In genomic region chr14:44795725-44796124, GRCh38 we compare ENCODE assay signal across 25 cellular contexts.
DNase-seq lines count a peak whose midpoint lies in the region; ATAC-seq, FAIRE-seq and TF ChIP-seq lines count a peak whose summit lies in the region.
"Had no signal": no experiment of that assay in that cellular context is flagged by ENCODE, and none has a peak within 500 bp of the region (broad histone marks: within the 10 kb centered on the region; RNA-seq: fewer than 3 reads in every experiment).

No MANE protein-coding gene starts in this region.

- peak; percentile 72 for ATAC-seq in WTC11
- ATAC-seq: activated CD8-positive, alpha-beta T cell treated with anti-CD3 and anti-CD28 coated beads for 36 hours; activated naive CD4-positive, alpha-beta T cell treated with anti-CD3 and anti-CD28 coated beads, Interleukin-2, amount 50 U/mL, for 72 hours; stimulated activated naive CD8-positive, alpha-beta T cell treated with anti-CD3 and anti-CD28 coated beads, Interleukin-15, Interleukin-2, amounts not matched to agents 100 U/mL and 50 U/mL, for 24 hours had no signal

- H3K79me2 ChIP-seq in H9 (ENCODE audit: insufficient read depth, low read length) (no peaks in the 10 kb centered on the region), mesendoderm (ENCODE audit: control insufficient read depth, insufficient read depth, low read length) (no peaks in the 10 kb centered on the region)

- H3K9me3 ChIP-seq in H9 (ENCODE audit: control insufficient read depth, low read depth, low read length): no peaks in the 10 kb centered on the region
- H3K9me3 ChIP-seq: BLaER1, esophagus muscularis mucosa, thyroid gland had no signal

- H3K4me1 Mint-ChIP-seq in Calu3 (ENCODE audit: low read depth, unreplicated experiment) (no peaks in the 10 kb centered on the region), H9 (no peaks in the 10 kb centered on the region; a peak in 1 of 4 replicates), WTC11 (peaks cover 3% of the 10 kb centered on the region; the same call in 1 of the 2 replicates)

- H3K18ac ChIP-seq in H9 (ENCODE audit: insufficient read length, low read depth, low read length) (no peak overlapping the region), mesendoderm (ENCODE audit: low read length) (no peak overlapping the region)

- H3K27ac ChIP-seq in H9 (ENCODE audit: insufficient read length, low read depth, low read length) (no peak overlapping the region), mesendoderm (ENCODE audit: low read depth, low read length) (no peak overlapping the region)
- H3K27ac ChIP-seq: BLaER1, cardiac muscle cell, esophagus muscularis mucosa, thyroid gland had no signal

- WGBS in H9 (ENCODE audit: extremely low coverage, insufficient read length, low lambda C conversion rate): no CpG with 5 or more reads among the region's 1 CpG
- no CpG with 5 or more reads among the region's 1 CpG for WGBS in mesendoderm (ENCODE audit: extremely low coverage, insufficient coverage, low lambda C conversion rate)

- H3K36me3 Mint-ChIP-seq in Calu3 (ENCODE audit: insufficient read depth, unreplicated experiment) (no peaks in the 10 kb centered on the region), H9 (ENCODE audit: insufficient read depth in 1 of 3, low read depth in 3 of 3) (peaks cover 0 to 4% (median 0%) of the 10 kb centered on the region in 3 experiments; a peak in 1 of 7 replicates), WTC11 (peaks cover 5% of the 10 kb centered on the region; the same call in 1 of the 2 replicates)
- H3K36me3 Mint-ChIP-seq: activated naive CD4-positive, alpha-beta T cell treated with anti-CD3 and anti-CD28 coated beads, Interleukin-2, amount 50 U/mL, for 72 hours had no signal

- no peak overlapping the region for H4K91ac ChIP-seq in H9 (ENCODE audit: insufficient read length, low read depth, low read length)

- no peaks in the 10 kb centered on the region for H3K9me3 Mint-ChIP-seq in Calu3 (ENCODE audit: low read depth, unreplicated experiment)
- peaks cover 3 to 9% of the 10 kb centered on the region in 2 experiments; a peak in 4 of 5 replicates for H3K9me3 Mint-ChIP-seq in H9
- H3K9me3 Mint-ChIP-seq in WTC11: peaks cover 14% of the 10 kb centered on the region
- H3K9me3 Mint-ChIP-seq: activated CD8-positive, alpha-beta T cell treated with anti-CD3 and anti-CD28 coated beads for 36 hours; activated naive CD4-positive, alpha-beta T cell treated with anti-CD3 and anti-CD28 coated beads, Interleukin-2, amount 50 U/mL, for 72 hours; activated T-helper 2 cell treated with anti-CD3 and anti-CD28 coated beads, Interferon-gamma antibody, Interleukin-2, Interleukin-4, amounts not matched to agents 10 μg/mL and 5 μg/mL and 100 μg/mL, durations not matched to agents 14 hours and 24 hours and 36 hours; T-helper 1 cell treated with Interleukin-12 subunit alpha and Interleukin-12 subunit beta and Interleukin-4 antibody, amounts not matched to agents 30 μg/mL and 1 μg/mL, for 36 hours had no signal

- H3K23ac ChIP-seq in H9 (ENCODE audit: insufficient read length, low read depth, low read length): no peak overlapping the region
- no peak overlapping the region for H3K23ac ChIP-seq in mesendoderm (ENCODE audit: low read length)

- no peaks in the 10 kb centered on the region for H4K20me1 ChIP-seq in H9 (ENCODE audit: control insufficient read depth, insufficient read depth, insufficient read length)
- H4K20me1 ChIP-seq: BLaER1 had no signal

- TF ChIP-seq CTCF in Calu3 (IDR thresholded peaks at IDR 0.05; ENCODE audit: unreplicated experiment) (no peak), H9 (conservative IDR thresholded peaks at IDR 0.05) (no peak), WTC11 (IDR thresholded peaks at IDR 0.05) (no peak)

- H2BK20ac ChIP-seq in H9 (ENCODE audit: low read depth, low read length, poor library complexity, severe bottlenecking): no peak overlapping the region

- H3K27ac Mint-ChIP-seq in Calu3 (ENCODE audit: unreplicated experiment) (no peak overlapping the region), H9 (no peak overlapping the region; a peak in 1 of 7 replicates), WTC11 (no peak overlapping the region)
- H3K27ac Mint-ChIP-seq: activated CD8-positive, alpha-beta T cell treated with anti-CD3 and anti-CD28 coated beads for 36 hours; activated naive CD4-positive, alpha-beta T cell treated with anti-CD3 and anti-CD28 coated beads, Interleukin-2, amount 50 U/mL, for 72 hours; activated T-helper 2 cell treated with anti-CD3 and anti-CD28 coated beads, Interferon-gamma antibody, Interleukin-2, Interleukin-4, amounts not matched to agents 10 μg/mL and 5 μg/mL and 100 μg/mL, durations not matched to agents 14 hours and 24 hours and 36 hours; T-helper 1 cell treated with Interleukin-12 subunit alpha and Interleukin-12 subunit beta and Interleukin-4 antibody, amounts not matched to agents 30 μg/mL and 1 μg/mL, for 36 hours had no signal

- H3K27me3 ChIP-seq in H9 (ENCODE audit: insufficient read depth, low read length) (no peaks in the 10 kb centered on the region), mesendoderm (ENCODE audit: insufficient read depth, low read length, poor library complexity) (no peaks in the 10 kb centered on the region)
- H3K27me3 ChIP-seq: BLaER1, cardiac muscle cell, esophagus muscularis mucosa, thyroid gland had no signal

- H2BK15ac ChIP-seq in H9 (ENCODE audit: low read depth, low read length) (no peak overlapping the region), mesendoderm (replicated peaks; ENCODE audit: low read depth) (no peak overlapping the region)

- intact Hi-C loops in Calu3 (cut with micrococcal nuclease; ENCODE audit: unreplicated experiment): no loop called here

- H2BK5ac ChIP-seq in H9 (ENCODE audit: insufficient read length, low read length) (no peak overlapping the region), mesendoderm (ENCODE audit: low read length) (no peak overlapping the region)

- CTCF ChIA-PET in Calu3 (lab: Charles Lee): no interaction called here
- CTCF ChIA-PET in WTC11 (lab: Charles Lee): interaction anchor here (0.6 kb wide), 1 partner anchor 589 kb away, joined by 3 read pairs; no protein-coding TSS in a partner anchor

- H2BK120ac ChIP-seq in H9 (ENCODE audit: low read depth, low read length, poor library complexity, severe bottlenecking) (no peak overlapping the region), mesendoderm (ENCODE audit: low read depth, low read length) (no peak overlapping the region)

- H3K9ac ChIP-seq in H9 (ENCODE audit: extremely low read depth, insufficient read length, low read length) (no peak overlapping the region), mesendoderm (ENCODE audit: low read length) (no peak overlapping the region)
- H3K9ac ChIP-seq: BLaER1 had no signal

- H3K4me1 ChIP-seq in H9 (ENCODE audit: insufficient read depth, low read length): no peaks in the 10 kb centered on the region
- H3K4me1 ChIP-seq in mesendoderm (ENCODE audit: control insufficient read depth, low read depth, low read length): no peaks in the 10 kb centered on the region
- H3K4me1 ChIP-seq: BLaER1, esophagus muscularis mucosa, thyroid gland had no signal

- H3K4me3 Mint-ChIP-seq in Calu3 (ENCODE audit: low read depth, unreplicated experiment): no peak overlapping the region
- H3K4me3 Mint-ChIP-seq in H9: no peak overlapping the region
- H3K4me3 Mint-ChIP-seq in WTC11: no peak overlapping the region
- H3K4me3 Mint-ChIP-seq: activated CD8-positive, alpha-beta T cell treated with anti-CD3 and anti-CD28 coated beads for 36 hours; T-helper 1 cell treated with Interleukin-12 subunit alpha and Interleukin-12 subunit beta and Interleukin-4 antibody, amounts not matched to agents 30 μg/mL and 1 μg/mL, for 36 hours had no signal

- H4K8ac ChIP-seq in H9 (replicated peaks; ENCODE audit: insufficient read length, low read depth, low read length) (no peak overlapping the region), mesendoderm (ENCODE audit: low read depth, low read length) (no peak overlapping the region)

- POLR2A ChIA-PET in WTC11 (lab: Charles Lee): no interaction called here

- H2AK5ac ChIP-seq in H9 (ENCODE audit: insufficient read length, low read length) (no peak overlapping the region), mesendoderm (ENCODE audit: low read length) (no peak overlapping the region)

- no peaks in the 10 kb centered on the region for H3K79me1 ChIP-seq in H9 (ENCODE audit: insufficient read depth, low read depth, low read length, poor library complexity, severe bottlenecking)
- no peaks in the 10 kb centered on the region for H3K79me1 ChIP-seq in mesendoderm (ENCODE audit: low read length)

- no peaks in the 10 kb centered on the region for H3K36me3 ChIP-seq in mesendoderm (ENCODE audit: control insufficient read depth, insufficient read depth, low read length)
- H3K36me3 ChIP-seq: BLaER1, cardiac muscle cell, esophagus muscularis mucosa, thyroid gland had no signal

- no peaks in the 10 kb centered on the region for H3K23me2 ChIP-seq in H9 (ENCODE audit: insufficient read length, low read depth, low read length, poor library complexity, severe bottlenecking)

- H3K56ac ChIP-seq in H9 (ENCODE audit: insufficient read length, low read depth, low read length) (no peak overlapping the region), mesendoderm (ENCODE audit: low read length) (no peak overlapping the region)

- no peak overlapping the region for H2AFZ ChIP-seq in H9 (ENCODE audit: low read length)

- no peak overlapping the region for H3K4me2 ChIP-seq in H9 (ENCODE audit: insufficient read depth, insufficient read length, low read length)
- no peak overlapping the region for H3K4me2 ChIP-seq in mesendoderm (ENCODE audit: low read length)
- H3K4me2 ChIP-seq: BLaER1 had no signal

- no peak overlapping the region for H3K14ac ChIP-seq in H9 (ENCODE audit: insufficient read depth, low read length)

- FAIRE-seq in RCC 7860 (lab: Jason Lieb, UNC): no peak
- FAIRE-seq: GM12892 had no signal

- no TSS peak for BruUV-seq in Calu3 (replicated peaks; lab: Mats Ljungman, UMichigan)

- H3K4ac ChIP-seq in H9 (ENCODE audit: low read depth, low read length) (no peak overlapping the region), mesendoderm (ENCODE audit: low read depth, low read length) (no peak overlapping the region)

- DNase-seq in Calu3 (peak; percentile 4), H9 (peak; percentile 37), WTC11 (ENCODE audit: low spot score) (peak; percentile 23), mesendoderm (peak; percentile 22), RCC 7860 (ENCODE audit: low spot score) (no peak), AML-193 (lab: John Stamatoyannopoulos, UW) (no peak), superior temporal gyrus (ENCODE audit: extremely low spot score) (no peak)
- DNase-seq: ACHN; activated CD8-positive, alpha-beta T cell treated with anti-CD3 and anti-CD28 coated beads for 36 hours; foreskin melanocyte; Karpas-422; mesenchymal stem cell; MV-4-11; NCI-H187; NCI-H526 treated with DMSO at 0.1 percent for 48 hours; stimulated activated CD4-positive, alpha-beta T cell treated with anti-CD3 and anti-CD28 coated beads, Interleukin-15, amount 100 ng/mL, for 24 hours; stimulated activated naive CD8-positive, alpha-beta T cell treated with anti-CD3 and anti-CD28 coated beads, Interleukin-15, Interleukin-2, amounts not matched to agents 100 U/mL and 50 U/mL, for 24 hours had no signal

- no peak overlapping the region for H2BK12ac ChIP-seq in H9 (ENCODE audit: insufficient read length, low read depth, low read length)

- H4K5ac ChIP-seq in H9 (ENCODE audit: insufficient read length, low read depth, low read length): no peak overlapping the region
- H4K5ac ChIP-seq in mesendoderm (ENCODE audit: low read length): no peak overlapping the region

- H3K4me3 ChIP-seq in mesendoderm (ENCODE audit: low read length): no peak overlapping the region
- H3K4me3 ChIP-seq: BLaER1, cardiac muscle cell, esophagus muscularis mucosa, thyroid gland had no signal

- no peaks in the 10 kb centered on the region for H3K27me3 Mint-ChIP-seq in Calu3 (ENCODE audit: unreplicated experiment)
- H3K27me3 Mint-ChIP-seq in H9 (ENCODE audit: low read depth): no peaks in the 10 kb centered on the region
- H3K27me3 Mint-ChIP-seq in WTC11 (ENCODE audit: low read depth): no peaks in the 10 kb centered on the region

- no peak overlapping the region for H3T11ph ChIP-seq in H9 (ENCODE audit: low read length)

Comparison
In these comparisons a context has a peak if more than half of its experiments do, and no peak if none do; other contexts are left out.
1. DNase-seq: peak in Calu3 (single experiment), H9 (single experiment), WTC11 (single experiment) and mesendoderm (single experiment); none in RCC 7860 (single experiment), AML-193 (0 of 2) and superior temporal gyrus (single experiment).